ENCODE assay signal across 8 cellular contexts in the genomic region with DNA sequence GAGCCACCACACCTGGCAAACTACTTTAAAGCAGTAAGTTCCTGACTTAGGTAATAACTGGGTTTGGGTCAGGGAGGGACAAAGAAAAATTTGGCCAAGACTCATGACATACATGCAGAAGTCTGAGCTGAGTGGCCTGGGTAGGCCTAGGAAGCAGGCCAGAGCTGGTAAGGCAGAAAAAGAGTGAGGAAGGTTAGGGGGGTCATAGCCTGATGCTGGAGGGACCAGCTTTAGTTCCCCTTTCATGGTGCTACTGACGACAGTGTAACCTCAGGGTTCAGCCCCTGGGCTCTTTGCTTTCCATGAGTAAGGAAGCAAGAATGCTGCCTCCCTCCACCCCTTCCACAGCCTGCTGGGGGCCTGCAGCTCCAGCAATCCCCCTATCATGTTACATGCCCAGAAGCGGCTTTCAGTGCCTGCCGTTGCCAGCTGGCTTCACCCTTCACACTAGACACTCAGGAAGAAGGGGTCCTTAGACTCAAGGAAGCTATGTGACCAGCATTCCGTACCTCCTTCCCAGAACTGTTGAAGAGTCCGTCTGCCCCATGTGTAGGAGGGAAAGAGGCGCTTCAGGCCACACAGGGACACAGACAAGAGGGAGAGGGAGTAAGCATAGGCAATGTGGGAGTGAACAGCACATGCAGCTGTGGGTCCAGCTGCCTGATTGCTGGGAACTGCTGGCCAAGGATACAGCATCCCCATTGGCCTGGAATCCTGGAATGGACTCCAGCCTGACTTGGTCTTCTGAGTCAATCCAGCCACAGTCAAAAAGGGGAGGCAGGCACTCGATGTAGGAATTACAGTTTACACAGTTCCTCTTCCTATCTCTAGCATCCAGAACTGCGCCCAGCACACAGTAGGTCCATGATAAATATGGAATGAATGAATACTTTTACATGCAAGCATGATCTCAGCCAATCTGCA. TPM values are rescaled to one million over a fixed set of nuclear protein-coding genes. Genes with fewer than 3 reads are reported as not detected.
A peak's percentile ranks its signal among the peaks of the same experiment; 100 is the strongest.
DNase-seq lines count a peak whose midpoint lies in the region; ATAC-seq and TF ChIP-seq lines count a peak whose summit lies in the region.

No MANE protein-coding gene starts in this region.

- H3K27me3 ChIP-seq in SJCRH30, result no peaks in the 10 kb centered on the region
- peaks cover 47% of the 10 kb centered on the region for H3K27me3 ChIP-seq in CD4-positive, alpha-beta T cell (ENCODE audit: control insufficient read depth, insufficient read depth, low read length)

- CTCF ChIA-PET in CD4-positive, alpha-beta T cell (lab: Charles Lee), result no interaction called here

- H3K4me1 Mint-ChIP-seq in osteocyte (ENCODE audit: unreplicated experiment), result peaks cover 68% of the 10 kb centered on the region
- peaks cover 39% of the 10 kb centered on the region for H3K4me1 Mint-ChIP-seq in activated CD4-positive, alpha-beta T cell treated with anti-CD3 and anti-CD28 coated beads, Interleukin-2, amount 10 ng/mL, durations not matched to agents 24 days and 14 days
- peaks cover 30% of the 10 kb centered on the region for H3K4me1 Mint-ChIP-seq in CD4-positive, alpha-beta T cell (ENCODE audit: low read depth)

- H3K27me3 Mint-ChIP-seq in osteocyte (ENCODE audit: unreplicated experiment), result no peaks in the 10 kb centered on the region
- H3K27me3 Mint-ChIP-seq in activated CD4-positive, alpha-beta T cell treated with anti-CD3 and anti-CD28 coated beads, Interleukin-2, amount 10 ng/mL, durations not matched to agents 24 days and 14 days, result peaks cover 24% of the 10 kb centered on the region
- H3K27me3 Mint-ChIP-seq in CD4-positive, alpha-beta T cell, result peaks cover 72% of the 10 kb centered on the region

- ATAC-seq in GM18907 (IDR thresholded peaks at IDR 0.05; ENCODE audit: unreplicated experiment) (no peak), GM19035 (IDR thresholded peaks at IDR 0.05; ENCODE audit: unreplicated experiment) (no peak)
- ATAC-seq in CD4-positive, alpha-beta T cell (ENCODE audit: poor library complexity), result no peak

- POLR2A ChIA-PET in CD4-positive, alpha-beta T cell (lab: Charles Lee), result no interaction called here

- H3K9me3 ChIP-seq in SJCRH30 (replicated peaks), result no peaks in the 10 kb centered on the region
- H3K9me3 ChIP-seq in CD4-positive, alpha-beta T cell (ENCODE audit: control insufficient read depth, low read length), result no peaks in the 10 kb centered on the region

- no peak for TF ChIP-seq CTCF in osteocyte (IDR thresholded peaks at IDR 0.05)
- TF ChIP-seq CTCF in CD4-positive, alpha-beta T cell (IDR thresholded peaks at IDR 0.05), result no peak

- no peak overlapping the region for H3K4me3 ChIP-seq in SJCRH30

- H3K27ac Mint-ChIP-seq in osteocyte (ENCODE audit: unreplicated experiment), result peak overlapping the region; percentile 94
- no peak overlapping the region for H3K27ac Mint-ChIP-seq in activated CD4-positive, alpha-beta T cell treated with anti-CD3 and anti-CD28 coated beads, Interleukin-2, amount 10 ng/mL, durations not matched to agents 24 days and 14 days
- no peak overlapping the region for H3K27ac Mint-ChIP-seq in CD4-positive, alpha-beta T cell

- no peaks in the 10 kb centered on the region for H3K36me3 ChIP-seq in SJCRH30

- no peak overlapping the region for H3K4me3 Mint-ChIP-seq in osteocyte (ENCODE audit: unreplicated experiment)
- H3K4me3 Mint-ChIP-seq in activated CD4-positive, alpha-beta T cell treated with anti-CD3 and anti-CD28 coated beads, Interleukin-2, amount 10 ng/mL, durations not matched to agents 24 days and 14 days, result no peak overlapping the region
- no peak overlapping the region for H3K4me3 Mint-ChIP-seq in CD4-positive, alpha-beta T cell

- intact Hi-C loops in activated CD4-positive, alpha-beta T cell treated with anti-CD3 and anti-CD28 coated beads, Interleukin-2, amount 10 ng/mL, durations not matched to agents 24 days and 14 days (cut with micrococcal nuclease), result no loop called here
- intact Hi-C loops in CD4-positive, alpha-beta T cell (cut with DNase I, micrococcal nuclease), result no loop called here

- DNase-seq in HK-2 (ENCODE audit: unreplicated experiment) (peak; percentile 93), SJCRH30 (peak; percentile 99), fibroblast of gingiva (ENCODE audit: low read depth) (peak; percentile 100), osteocyte (ENCODE audit: extremely low spot score, unreplicated experiment) (peak; percentile 95)
- no peak for DNase-seq in activated CD4-positive, alpha-beta T cell treated with anti-CD3 and anti-CD28 coated beads, Interleukin-2, amount 10 ng/mL, durations not matched to agents 24 days and 14 days
- DNase-seq in CD4-positive, alpha-beta T cell, result no peak

- H3K4me1 ChIP-seq in SJCRH30, result peaks cover 41% of the 10 kb centered on the region

- H3K27ac ChIP-seq in SJCRH30, result peak overlapping the region; percentile 96
- H3K27ac ChIP-seq in CD4-positive, alpha-beta T cell (ENCODE audit: low read depth, low read length), result no peak overlapping the region

- peaks cover 4% of the 10 kb centered on the region for H3K36me3 Mint-ChIP-seq in osteocyte (ENCODE audit: unreplicated experiment)
- no peaks in the 10 kb centered on the region for H3K36me3 Mint-ChIP-seq in activated CD4-positive, alpha-beta T cell treated with anti-CD3 and anti-CD28 coated beads, Interleukin-2, amount 10 ng/mL, durations not matched to agents 24 days and 14 days (ENCODE audit: low read depth)
- H3K36me3 Mint-ChIP-seq in CD4-positive, alpha-beta T cell (ENCODE audit: low read depth), result no peaks in the 10 kb centered on the region

- H3K9me3 Mint-ChIP-seq in osteocyte (ENCODE audit: unreplicated experiment), result no peaks in the 10 kb centered on the region
- H3K9me3 Mint-ChIP-seq in activated CD4-positive, alpha-beta T cell treated with anti-CD3 and anti-CD28 coated beads, Interleukin-2, amount 10 ng/mL, durations not matched to agents 24 days and 14 days, result no peaks in the 10 kb centered on the region
- H3K9me3 Mint-ChIP-seq in CD4-positive, alpha-beta T cell, result no peaks in the 10 kb centered on the region

RNA-seq across cellular contexts. Expression of a gene that starts 4.1 kb away (rescaled TPM):
- 58.5 and 64.8 TPM in 2 replicates for total RNA-seq in SJCRH30 (2014; rRNA removed; shearing (Covaris generic))
- total RNA-seq in osteocyte, result 112 and 118 TPM in 2 replicates
- total RNA-seq in activated CD4-positive, alpha-beta T cell treated with anti-CD3 and anti-CD28 coated beads, Interleukin-2, amount 10 ng/mL, durations not matched to agents 24 days and 14 days, result 0.57 and 0.72 TPM in 2 replicates
- not detected for total RNA-seq in CD4-positive, alpha-beta T cell

RNA-seq across cellular contexts. Expression of a gene that starts 32.4 kb away (rescaled TPM):
- 25.2 and 30.2 TPM in 2 replicates for total RNA-seq in SJCRH30 (2014; rRNA removed; shearing (Covaris generic))
- total RNA-seq in osteocyte, result 37.6 and 38.2 TPM in 2 replicates
- 20.2 and 22.1 TPM in 2 replicates for total RNA-seq in activated CD4-positive, alpha-beta T cell treated with anti-CD3 and anti-CD28 coated beads, Interleukin-2, amount 10 ng/mL, durations not matched to agents 24 days and 14 days
- total RNA-seq in CD4-positive, alpha-beta T cell, result 10 to 100 TPM; 34.4 to 38.4 TPM

Comparison
In these comparisons a context has a peak if more than half of its experiments do, and no peak if none do; other contexts are left out.
1. DNase-seq: peak in HK-2 (single experiment), SJCRH30 (2 of 2), fibroblast of gingiva (single experiment) and osteocyte (single experiment); none in activated CD4-positive, alpha-beta T cell treated with anti-CD3 and anti-CD28 coated beads, Interleukin-2, amount 10 ng/mL, durations not matched to agents 24 days and 14 days (single experiment) and CD4-positive, alpha-beta T cell (0 of 10).
2. RNA of a gene that starts 4.1 kb away (total RNA-seq): 112 to 118 TPM in osteocyte and 58.5 to 64.8 TPM in SJCRH30; 0.57 to 0.72 TPM in activated CD4-positive, alpha-beta T cell treated with anti-CD3 and anti-CD28 coated beads, Interleukin-2, amount 10 ng/mL, durations not matched to agents 24 days and 14 days and not detected in CD4-positive, alpha-beta T cell; every median in the first group is over 10 times any median in the second.